1 cellular context compared by ENCODE assay signal in the genomic region with DNA sequence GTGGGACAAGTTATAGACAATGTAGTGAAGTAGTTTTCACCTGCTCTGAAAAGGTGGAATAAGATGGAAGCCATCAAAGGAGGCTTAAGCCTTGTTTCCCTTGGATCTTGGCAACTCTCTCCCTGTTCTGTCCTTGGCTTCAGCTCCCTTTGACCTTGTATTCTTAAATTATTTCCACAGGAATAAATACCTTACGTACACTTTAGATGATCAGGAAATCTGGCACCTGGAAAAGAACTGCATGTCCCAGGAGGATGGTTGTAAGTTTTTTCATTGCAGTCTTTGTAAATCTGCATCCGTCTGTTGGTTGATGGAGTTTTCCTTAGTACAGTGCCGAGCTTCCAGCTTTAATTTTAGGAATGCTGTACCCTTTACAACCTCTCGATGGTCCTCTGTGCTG.
TF ChIP-seq lines count a peak whose summit lies in the region.

No MANE protein-coding gene starts in this region.

TF ChIP-seq in GM23338, 12 proteins besides CTCF, POLR2A, EP300 and RAD21 (continued from another document):
- no peak for TF ChIP-seq ZNF462 (CRISPR knock-in tag; IDR thresholded peaks at IDR 0.05)
- TF ChIP-seq, protein P1, sequence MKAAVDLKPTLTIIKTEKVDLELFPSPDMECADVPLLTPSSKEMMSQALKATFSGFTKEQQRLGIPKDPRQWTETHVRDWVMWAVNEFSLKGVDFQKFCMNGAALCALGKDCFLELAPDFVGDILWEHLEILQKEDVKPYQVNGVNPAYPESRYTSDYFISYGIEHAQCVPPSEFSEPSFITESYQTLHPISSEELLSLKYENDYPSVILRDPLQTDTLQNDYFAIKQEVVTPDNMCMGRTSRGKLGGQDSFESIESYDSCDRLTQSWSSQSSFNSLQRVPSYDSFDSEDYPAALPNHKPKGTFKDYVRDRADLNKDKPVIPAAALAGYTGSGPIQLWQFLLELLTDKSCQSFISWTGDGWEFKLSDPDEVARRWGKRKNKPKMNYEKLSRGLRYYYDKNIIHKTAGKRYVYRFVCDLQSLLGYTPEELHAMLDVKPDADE (IDR thresholded peaks at IDR 0.05): no peak
- TF ChIP-seq POLR2AphosphoS5 (IDR thresholded peaks at IDR 0.05; ENCODE audit: low read depth): no peak
- no peak for TF ChIP-seq STAT1 (IDR thresholded peaks at IDR 0.05; ENCODE audit: unreplicated experiment)
